ENCODE assay signal across 1 cellular context in genomic region chr14:89310211-89310610, GRCh38.
TF ChIP-seq lines count a peak whose summit lies in the region.

No MANE protein-coding gene starts in this region.

TF ChIP-seq in GM23338, 12 proteins besides CTCF, POLR2A, EP300 and RAD21 (continued from another document):
- TF ChIP-seq ZNF462 (CRISPR knock-in tag; IDR thresholded peaks at IDR 0.05): no peak
